Comparison of ENCODE assay signal across 8 cellular contexts in genomic region chr5:103119067-103119764, GRCh38. TPM values are rescaled to one million over a fixed set of nuclear protein-coding genes. Genes with fewer than 3 reads are reported as not detected.
DNase-seq lines count a peak whose midpoint lies in the region; ATAC-seq and TF ChIP-seq lines count a peak whose summit lies in the region.

No MANE protein-coding gene starts in this region.

- peak overlapping the region; percentile 66 to 97 (median 88) for H3K4me3 ChIP-seq in dorsolateral prefrontal cortex

- no peaks in the 10 kb centered on the region for H3K27me3 ChIP-seq in dorsolateral prefrontal cortex

- ATAC-seq in naive thymus-derived CD8-positive, alpha-beta T cell: no peak
- ATAC-seq in GM21423 (IDR thresholded peaks at IDR 0.05; ENCODE audit: unreplicated experiment) (no peak), HG03135 (IDR thresholded peaks at IDR 0.05; ENCODE audit: unreplicated experiment) (no peak)

- peaks cover 0 to 17% (median 4%) of the 10 kb centered on the region in 3 donors for H3K36me3 Mint-ChIP-seq in naive thymus-derived CD8-positive, alpha-beta T cell

- peak overlapping the region; percentile 51 to 99 (median 92) for H3K27ac ChIP-seq in dorsolateral prefrontal cortex

- peak overlapping the region; percentile 93 to 100 (median 99) for H3K27ac Mint-ChIP-seq in naive thymus-derived CD8-positive, alpha-beta T cell

- no peaks in the 10 kb centered on the region for H3K27me3 Mint-ChIP-seq in naive thymus-derived CD8-positive, alpha-beta T cell

- POLR2A ChIA-PET in naive thymus-derived CD8-positive, alpha-beta T cell (lab: Charles Lee): interaction anchor here (0.8 to 2.4 kb wide), 8 partner anchors 8 to 443 kb away, joined by 3 to 22 read pairs (median 6); partner anchors contain the start of genes MACIR, NUDT12 and PAM

- DNase-seq in NCI-H1105 treated with DMSO at 0.1 percent for 48 hours (lab: John Stamatoyannopoulos, UW) (peak; percentile 23), NCI-H1105 (lab: John Stamatoyannopoulos, UW) (no peak), NOMO-1 treated with DMSO at 0.1 percent for 48 hours (lab: John Stamatoyannopoulos, UW; ENCODE audit: unreplicated experiment) (peak; percentile 49), dorsolateral prefrontal cortex (no peak), T1000 (lab: John Stamatoyannopoulos, UW) (no peak)
- no peak for DNase-seq in naive thymus-derived CD8-positive, alpha-beta T cell

- H3K9me3 Mint-ChIP-seq in naive thymus-derived CD8-positive, alpha-beta T cell: no peaks in the 10 kb centered on the region

- peak overlapping the region; percentile 91 to 100 (median 98) for H3K4me3 Mint-ChIP-seq in naive thymus-derived CD8-positive, alpha-beta T cell

- H3K4me1 Mint-ChIP-seq in naive thymus-derived CD8-positive, alpha-beta T cell: peaks cover 21 to 57% (median 52%) of the 10 kb centered on the region in 4 donors

- intact Hi-C loops in dorsolateral prefrontal cortex (cut with DNase I): no loop called here

- TF ChIP-seq CTCF in dorsolateral prefrontal cortex (IDR thresholded peaks at IDR 0.05 in 54 of 56, conservative IDR thresholded peaks at IDR 0.05 in 2 of 56; ENCODE audit: low read depth in 1 of 56, partially characterized antibody in 56 of 56): no peak

RNA-seq across cellular contexts. Expression of gene GIN1, which starts 0.7 kb away (rescaled TPM):
- 10 to 100 TPM in 100 of 120 experiments, 1 to 10 TPM in 20; 6.3 to 18.9 (median 12.1) TPM for total RNA-seq in dorsolateral prefrontal cortex
- 10 to 100 TPM; 14.6 to 17.4 TPM for total RNA-seq in naive thymus-derived CD8-positive, alpha-beta T cell
- polyA plus RNA-seq in naive thymus-derived CD8-positive, alpha-beta T cell: 1 to 10 TPM; 6.5 to 9.5 (median 8.1) TPM

RNA-seq across cellular contexts. Expression of gene PPIP5K2, which starts 0.9 kb away (rescaled TPM):
- total RNA-seq in dorsolateral prefrontal cortex: 10 to 100 TPM; 44.0 to 92.9 (median 74.6) TPM
- 10 to 100 TPM; 75.4 to 77.2 TPM for total RNA-seq in naive thymus-derived CD8-positive, alpha-beta T cell
- polyA plus RNA-seq in naive thymus-derived CD8-positive, alpha-beta T cell: 10 to 100 TPM; 19.9 to 21.4 (median 20.7) TPM

Comparison
In these comparisons a context has a peak if more than half of its experiments do, and no peak if none do; other contexts are left out.
1. DNase-seq: peak in NCI-H1105 treated with DMSO at 0.1 percent for 48 hours (single experiment) and NOMO-1 treated with DMSO at 0.1 percent for 48 hours (single experiment); none in NCI-H1105 (single experiment), dorsolateral prefrontal cortex (0 of 10), naive thymus-derived CD8-positive, alpha-beta T cell (0 of 10) and T1000 (single experiment).